In the genomic region with DNA sequence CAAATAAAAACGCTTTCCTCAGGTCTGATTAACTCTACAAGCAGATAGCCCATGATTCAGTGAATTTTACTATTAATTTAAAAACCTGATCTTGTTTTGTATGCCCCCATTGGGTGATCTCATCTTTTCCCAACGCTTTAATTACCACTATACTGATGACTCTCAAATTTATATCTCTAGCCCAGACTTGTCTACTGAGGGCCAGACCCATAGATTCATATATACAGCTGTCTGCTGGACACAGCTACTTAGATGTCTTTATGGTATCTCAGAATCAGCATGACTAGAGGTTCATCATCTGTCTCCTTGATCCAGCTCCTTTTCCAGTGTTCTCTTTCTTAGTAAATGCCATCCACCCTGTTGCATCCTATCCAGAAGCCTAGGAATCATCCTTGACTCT, we compare ENCODE assay signal across 29 cellular contexts.
"Had no signal": no experiment of that assay in that cellular context is flagged by ENCODE, and none has a peak within 500 bp of the region (broad histone marks: within the 10 kb centered on the region; RNA-seq: fewer than 3 reads in every experiment).

No MANE protein-coding gene starts in this region.

- H3K27me3 Mint-ChIP-seq: dendritic cell treated with granulocyte-macrophage colony-stimulating factor and Interleukin-4, amounts not matched to agents 40 ng/mL and 50 ng/mL, for 4 days; memory B cell; naive B cell had no signal

- FAIRE-seq: endothelial cell of umbilical vein, keratinocyte, pancreas, small intestine had no signal

- H3K9me3 ChIP-seq: colonic mucosa, gastrocnemius medialis, lower lobe of right lung, mucosa of descending colon, pancreas, right lobe of liver, stomach, testis, tibial artery, upper lobe of right lung, uterus had no signal

- H3K4me3 ChIP-seq: colonic mucosa, gastrocnemius medialis, lower lobe of right lung, mucosa of descending colon, pancreas, right lobe of liver, stomach, testis, tibial artery, upper lobe of right lung, uterus had no signal

- H3K27me3 ChIP-seq: colonic mucosa, gastrocnemius medialis, pancreas, right lobe of liver, stomach, testis, tibial artery, upper lobe of right lung, uterus had no signal

- DNase-seq: central memory CD4-positive, alpha-beta T cell; colonic mucosa; effector CD8-positive, alpha-beta T cell; gastrocnemius medialis; head of caudate nucleus; left ventricle myocardium superior; lower lobe of right lung; mucosa of descending colon; naive B cell; nucleus accumbens; pancreas; retina; right lobe of liver; small intestine; stimulated activated CD4-positive, alpha-beta T cell treated with anti-CD3 and anti-CD28 coated beads, Interleukin-1b, Interleukin-23, amount 100 ng/mL, for 48 hours; stimulated activated CD4-positive, alpha-beta T cell treated with anti-CD3 and anti-CD28 coated beads, Interleukin-4, amount 100 ng/mL, for 1 hour; stimulated activated CD8-positive, alpha-beta memory T cell treated with anti-CD3 and anti-CD28 coated beads, Interleukin-4, amount 100 ng/mL, for 48 hours; stimulated activated naive CD4-positive, alpha-beta T cell treated with Interleukin-2 at 50 U/mL for 16 hours; stomach; testis; tibial artery; upper lobe of right lung; uterus had no signal

- H3K4me1 ChIP-seq: colonic mucosa, gastrocnemius medialis, lower lobe of right lung, pancreas, right lobe of liver, stomach, testis, tibial artery, upper lobe of right lung, uterus had no signal

- ATAC-seq: gastrocnemius medialis, left ventricle myocardium superior, lower lobe of right lung, mucosa of descending colon, pancreas, right lobe of liver, upper lobe of right lung had no signal

- H3K27ac ChIP-seq: colonic mucosa, gastrocnemius medialis, lower lobe of right lung, pancreas, right lobe of liver, stomach, testis, tibial artery, upper lobe of right lung, uterus had no signal

- H3K27ac Mint-ChIP-seq: dendritic cell treated with granulocyte-macrophage colony-stimulating factor and Interleukin-4, amounts not matched to agents 40 ng/mL and 50 ng/mL, for 4 days; memory B cell; mesothelial cell of epicardium; nephron had no signal

- H3K4me3 Mint-ChIP-seq: dendritic cell treated with granulocyte-macrophage colony-stimulating factor and Interleukin-4, amounts not matched to agents 40 ng/mL and 50 ng/mL, for 4 days; memory B cell; mesothelial cell of epicardium; naive B cell; nephron had no signal

- H3K9me3 Mint-ChIP-seq: dendritic cell treated with granulocyte-macrophage colony-stimulating factor and Interleukin-4, amounts not matched to agents 40 ng/mL and 50 ng/mL, for 4 days; memory B cell; mesothelial cell of epicardium; naive B cell; nephron had no signal

- H3K4me1 Mint-ChIP-seq: memory B cell, naive B cell, nephron had no signal
